28 cellular contexts compared by ENCODE assay signal in the genomic region with DNA sequence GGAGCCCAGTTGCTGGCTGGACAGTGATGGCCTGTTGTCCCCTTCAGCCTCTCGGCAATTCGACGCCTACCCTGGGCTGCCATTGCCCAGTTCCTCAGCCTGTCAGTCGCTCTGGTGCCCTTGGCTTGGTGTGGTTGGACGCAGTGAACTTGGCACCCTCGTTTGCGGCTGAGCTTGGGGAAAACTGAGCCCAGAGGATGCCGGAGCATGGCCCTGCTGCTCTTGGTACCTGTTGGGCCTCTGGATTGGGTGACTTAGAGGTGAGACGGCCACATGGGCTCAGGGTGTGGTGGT. TPM values are rescaled to one million over a fixed set of nuclear protein-coding genes. Genes with fewer than 3 reads are reported as not detected.
A peak's percentile ranks its signal among the peaks of the same experiment; 100 is the strongest.
DNase-seq lines count a peak whose midpoint lies in the region; ATAC-seq, FAIRE-seq and TF ChIP-seq lines count a peak whose summit lies in the region.
"Had no signal": no experiment of that assay in that cellular context is flagged by ENCODE, and none has a peak within 500 bp of the region (broad histone marks: within the 10 kb centered on the region; RNA-seq: fewer than 3 reads in every experiment).

No MANE protein-coding gene starts in this region.

- no peak overlapping the region for H2BK5ac ChIP-seq in H1 (ENCODE audit: low read depth, low read length)

- no peak overlapping the region for H3K9ac ChIP-seq in H1 (replicated peaks in 1 of 4; ENCODE audit: extremely low read depth in 1 of 4, low read depth in 3 of 4, low read length in 3 of 4)

- TF ChIP-seq EP300 in H1 (IDR thresholded peaks at IDR 0.05; ENCODE audit: borderline replicate concordance in 1 of 2, low read depth in 2 of 2, low read length in 2 of 2) = no peak

- no peak overlapping the region for H4K5ac ChIP-seq in H1 (ENCODE audit: insufficient read length, low read depth, low read length)

- TF ChIP-seq POLR2A in H1 (IDR thresholded peaks at IDR 0.05; ENCODE audit: control extremely low read depth in 1 of 2, low read depth in 2 of 2, low read length in 2 of 2) = no peak
- TF ChIP-seq POLR2A in gastrocnemius medialis (IDR thresholded peaks at IDR 0.05) = no peak

- no peak overlapping the region for H3K4me2 ChIP-seq in H1 (ENCODE audit: insufficient read depth in 1 of 2, low read depth in 2 of 2, low read length in 2 of 2)

- H3K56ac ChIP-seq in H1 (replicated peaks; ENCODE audit: insufficient read length, low read depth, low read length) = no peak overlapping the region

- H3K27ac ChIP-seq in RWPE2 (ENCODE audit: poor library complexity, severe bottlenecking) = no peak overlapping the region
- no peak overlapping the region for H3K27ac ChIP-seq in H1 (ENCODE audit: low read depth, low read length)
- H3K27ac ChIP-seq in gastrocnemius medialis = peak overlapping the region in 3 of 4 donors; percentile 5 to 90 (median 88)
- H3K27ac ChIP-seq in small intestine (ENCODE audit: low read depth in 1 of 2, low read length in 1 of 2) = no peak overlapping the region
- H3K27ac ChIP-seq: adrenal gland, brain microvascular endothelial cell, vagina had no signal

- peaks cover 40% of the 10 kb centered on the region for H3K79me1 ChIP-seq in H1 (ENCODE audit: low read depth, low read length)

- H3K9me3 ChIP-seq in RWPE2 (ENCODE audit: severe bottlenecking) (no peaks in the 10 kb centered on the region), H1 (ENCODE audit: insufficient read depth in 2 of 2, low read depth in 1 of 2, low read length in 1 of 2) (no peaks in the 10 kb centered on the region), mucosa of descending colon (no peaks in the 10 kb centered on the region), gastrocnemius medialis (no peaks in the 10 kb centered on the region), small intestine (ENCODE audit: control insufficient read depth, low read depth) (no peaks in the 10 kb centered on the region)
- H3K9me3 ChIP-seq: adrenal gland, HAP-1, vagina had no signal

- WGBS in H1 (ENCODE audit: extremely low coverage in 1 of 2, insufficient coverage in 1 of 2, insufficient read length in 1 of 2, insufficient replicate concordance in 2 of 2, low coverage in 1 of 2, low lambda C conversion rate in 2 of 2, missing lambda C conversion rate in 1 of 2), 2 experiments = 81% methylated on average over 9 of the region's 9 CpGs; no CpG with 5 or more reads in 1 of the 2 experiments
- 82 to 91% (median 84%) methylated on average over 9 of the region's 9 CpGs for WGBS in small intestine, 3 donors

- no peak overlapping the region for H2BK120ac ChIP-seq in H1 (replicated peaks; ENCODE audit: low read depth, low read length)

- no peak for ATAC-seq in RWPE2 (ENCODE audit: low read depth)
- no peak for ATAC-seq in mucosa of descending colon
- no peak for ATAC-seq in gastrocnemius medialis
- ATAC-seq in GM21723 (IDR thresholded peaks at IDR 0.05; ENCODE audit: unreplicated experiment) = no peak
- ATAC-seq in GM21390 (IDR thresholded peaks at IDR 0.05; ENCODE audit: unreplicated experiment) = no peak
- ATAC-seq: activated CD4-positive, alpha-beta T cell treated with anti-CD3 and anti-CD28 coated beads for 36 hours; activated CD8-positive, alpha-beta T cell treated with anti-CD3 and anti-CD28 coated beads for 36 hours; left lobe of liver; stimulated activated naive CD8-positive, alpha-beta T cell treated with anti-CD3 and anti-CD28 coated beads, Interleukin-15, amount 100 ng/mL, for 72 hours had no signal

- no peak for TF ChIP-seq CTCF in RWPE2 (IDR thresholded peaks at IDR 0.05; ENCODE audit: poor library complexity, severe bottlenecking)
- TF ChIP-seq CTCF in H1 (IDR thresholded peaks at IDR 0.05; ENCODE audit: control extremely low read depth in 1 of 3, insufficient read depth in 1 of 3, low read depth in 1 of 3, low read length in 3 of 3) = no peak
- no peak for TF ChIP-seq CTCF in mucosa of descending colon (IDR thresholded peaks at IDR 0.05)
- TF ChIP-seq CTCF in gastrocnemius medialis (IDR thresholded peaks at IDR 0.05 in 4 of 5, conservative IDR thresholded peaks at IDR 0.05 in 1 of 5) = no peak

- CTCF ChIA-PET in H1 (lab: Charles Lee; ENCODE audit: partially characterized antibody) = no interaction called here

- H3K23me2 ChIP-seq in H1 (ENCODE audit: low read depth, low read length) = no peaks in the 10 kb centered on the region

- H3K4ac ChIP-seq in H1 (replicated peaks; ENCODE audit: insufficient read length, low read depth, low read length) = no peak overlapping the region

- no peak overlapping the region for H4K8ac ChIP-seq in H1 (ENCODE audit: extremely low read depth, insufficient read depth, low read length)

- H3K4me3 ChIP-seq in RWPE2 (ENCODE audit: severe bottlenecking) (no peak overlapping the region), H1 (ENCODE audit: extremely low read depth in 1 of 4, insufficient read depth in 2 of 4, low read depth in 3 of 4, low read length in 4 of 4) (no peak overlapping the region), mucosa of descending colon (no peak overlapping the region), gastrocnemius medialis (no peak overlapping the region), small intestine (ENCODE audit: low read depth in 1 of 2, low read length in 2 of 2) (no peak overlapping the region)
- H3K4me3 ChIP-seq: adrenal gland, HAP-1, vagina had no signal

- no peak overlapping the region for H2BK20ac ChIP-seq in H1 (ENCODE audit: low read length)

- POLR2A ChIA-PET in H1 (lab: Charles Lee; ENCODE audit: partially characterized antibody) = no interaction called here

- H2BK12ac ChIP-seq in H1 (ENCODE audit: low read depth, low read length) = no peak overlapping the region

- in situ Hi-C loops in gastrocnemius medialis (cut with MboI; ENCODE audit: low sequenced_read_pairs in 4 of 4) = no loop called here

- no peak overlapping the region for H3K18ac ChIP-seq in H1 (ENCODE audit: extremely low read depth, low read length)

- H3K14ac ChIP-seq in H1 (ENCODE audit: insufficient read length) = no peak overlapping the region

- no peak overlapping the region for H2BK15ac ChIP-seq in H1 (ENCODE audit: low read length)

- H4K91ac ChIP-seq in H1 (replicated peaks; ENCODE audit: insufficient read length, low read length) = no peak overlapping the region

- H4K20me1 ChIP-seq in H1 (replicated peaks in 1 of 2; ENCODE audit: control insufficient read depth in 1 of 2, insufficient read depth in 2 of 2, low read length in 2 of 2) = peaks cover 11 to 43% of the 10 kb centered on the region in 2 experiments

- H3K23ac ChIP-seq in H1 (ENCODE audit: insufficient read length) = no peak overlapping the region

- peaks cover 0 to 64% of the 10 kb centered on the region in 2 experiments; a peak in 2 of 4 replicates for H3K79me2 ChIP-seq in H1 (ENCODE audit: control insufficient read depth in 1 of 2, insufficient read depth in 2 of 2, low read length in 2 of 2)

- DNase-seq in RWPE2 (ENCODE audit: low spot score) (peak; percentile 35), H1 (ENCODE audit: low read depth in 1 of 2, low spot score in 2 of 2) (no peak), mucosa of descending colon (peak in 2 of 3 donors; percentile 27 to 33), gastrocnemius medialis (no peak), small intestine (no peak)
- DNase-seq: activated CD4-positive, alpha-beta T cell treated with anti-CD3 and anti-CD28 coated beads for 36 hours; activated CD8-positive, alpha-beta memory T cell treated with anti-CD3 and anti-CD28 coated beads, Interleukin-2, amount 50 U/mL, for 48 hours; activated CD8-positive, alpha-beta T cell treated with anti-CD3 and anti-CD28 coated beads for 36 hours; activated naive CD4-positive, alpha-beta T cell treated with anti-CD3 and anti-CD28 coated beads for 36 hours; adrenal gland; brain microvascular endothelial cell; NCI-H1417 treated with DMSO at 0.1 percent for 48 hours; NCI-H2081; nucleus accumbens; SIG-M5; stimulated activated CD4-positive, alpha-beta T cell treated with anti-CD3 and anti-CD28 coated beads, Interleukin-2, amount 100 ng/mL, for 24 hours; stimulated activated naive CD8-positive, alpha-beta T cell treated with anti-CD3 and anti-CD28 coated beads, Interleukin-15, amount 100 ng/mL, for 72 hours had no signal

- H2AK5ac ChIP-seq in H1 (ENCODE audit: low read depth, low read length) = 0 out of 2 replicates have a peak overlapping the region, but pooled peaks have one; percentile 48

- no peak overlapping the region for H2AFZ ChIP-seq in H1 (ENCODE audit: low read length)

- H3K27me3 ChIP-seq in RWPE2 (ENCODE audit: insufficient read depth, poor library complexity, severe bottlenecking) = no peaks in the 10 kb centered on the region
- H3K27me3 ChIP-seq in H1 (replicated peaks in 1 of 4; ENCODE audit: control insufficient read depth in 3 of 4, extremely low read depth in 1 of 4, insufficient read depth in 3 of 4, low read length in 3 of 4) = no peaks in the 10 kb centered on the region
- no peaks in the 10 kb centered on the region for H3K27me3 ChIP-seq in gastrocnemius medialis
- no peaks in the 10 kb centered on the region for H3K27me3 ChIP-seq in small intestine (ENCODE audit: control insufficient read depth in 2 of 2, insufficient read depth in 2 of 2, low read length in 2 of 2)
- H3K27me3 ChIP-seq: adrenal gland, vagina had no signal

- H3K4me1 ChIP-seq in RWPE2 (ENCODE audit: insufficient read depth, poor library complexity, severe bottlenecking) (no peaks in the 10 kb centered on the region), H1 (replicated peaks in 1 of 4; ENCODE audit: control insufficient read depth in 3 of 4, insufficient read depth in 4 of 4, low read length in 3 of 4) (peaks cover 0 to 7% (median 3%) of the 10 kb centered on the region in 4 experiments; a peak in 3 of 7 replicates), mucosa of descending colon (ENCODE audit: low read depth) (peaks cover 47% of the 10 kb centered on the region), gastrocnemius medialis (peaks cover 31 to 48% of the 10 kb centered on the region in 2 donors), small intestine (ENCODE audit: control insufficient read depth in 2 of 2, insufficient read depth in 1 of 2, low read depth in 1 of 2, low read length in 1 of 2) (peaks cover 0 to 4% of the 10 kb centered on the region in 2 donors)
- H3K4me1 ChIP-seq: HAP-1 had no signal

- no peak for FAIRE-seq in H1 (lab: Jason Lieb, UNC)
- FAIRE-seq in small intestine (lab: Jason Lieb, UNC) = no peak
- FAIRE-seq: colon, endothelial cell of umbilical vein, GM12891 had no signal

- H3K36me3 ChIP-seq in RWPE2 (ENCODE audit: low read depth) (no peaks in the 10 kb centered on the region), H1 (ENCODE audit: control insufficient read depth in 2 of 4, insufficient read depth in 4 of 4, low read length in 3 of 4) (no peaks in the 10 kb centered on the region), mucosa of descending colon (ENCODE audit: low read depth) (no peaks in the 10 kb centered on the region), gastrocnemius medialis (no peaks in the 10 kb centered on the region), small intestine (ENCODE audit: control insufficient read depth in 2 of 2, insufficient read depth in 2 of 2, low read length in 2 of 2) (no peaks in the 10 kb centered on the region)
- H3K36me3 ChIP-seq: adrenal gland, brain microvascular endothelial cell, HAP-1, vagina had no signal

- intact Hi-C loops in mucosa of descending colon (cut with DNase I, micrococcal nuclease) (no loop called here), gastrocnemius medialis (cut with DNase I; ENCODE audit: low total_unique reads) (no loop called here)

- no peak for TF ChIP-seq RAD21 in H1 (IDR thresholded peaks at IDR 0.05 in 1 of 2, conservative IDR thresholded peaks at IDR 0.05 in 1 of 2; ENCODE audit: low read depth in 2 of 2, low read length in 2 of 2)

RNA-seq across cellular contexts. Expression of a gene that starts 16.5 kb away (rescaled TPM):
- 87.2 and 89.2 TPM in 2 replicates for total RNA-seq in H1 (2021; fragmentation: NEBNext Ultra II Directional; extraction: Animal tissue kit (Norgen Biotek cat#: 25700))
- polyA plus RNA-seq in H1 (2011; rRNA removed) = 12.0 and 20.6 TPM in 2 replicates
- polyA plus RNA-seq in H1 (2011; cell fraction: cytosol; rRNA removed) = 11.5 TPM
- polyA plus RNA-seq in H1 (2011; cell fraction: nucleus; rRNA removed) = 51.7 TPM
- polyA plus RNA-seq in H1 (2012, experiment 1 of 2) = 69.6 to 91.7 TPM (median 76.7 TPM) in 4 replicates
- polyA plus RNA-seq in H1 (2012, experiment 2 of 2) = 42.2 TPM
- polyA plus RNA-seq in H1 (2013, experiment 1 of 2) = 48.8 TPM
- 43.7 TPM for polyA plus RNA-seq in H1 (2013, experiment 2 of 2)
- polyA minus RNA-seq in H1 (2011; rRNA and poly(A)+ RNA removed) = 22.2 and 25.3 TPM in 2 replicates
- 43.6 TPM for polyA minus RNA-seq in H1 (2011; cell fraction: cytosol; rRNA and poly(A)+ RNA removed)
- polyA minus RNA-seq in H1 (2011; cell fraction: nucleus; rRNA and poly(A)+ RNA removed) = 37.6 TPM
- 100 to 1,000 TPM; 175 to 276 (median 201) TPM for total RNA-seq in mucosa of descending colon
- total RNA-seq in gastrocnemius medialis = 10 to 100 TPM; 11.3 to 43.0 (median 24.7) TPM
- 10 to 100 TPM; 13.8 to 48.4 (median 19.2) TPM for polyA plus RNA-seq in small intestine
- total RNA-seq: endothelial cell of umbilical vein, fibroblast of lung had no signal
- polyA plus RNA-seq: AG04450, BJ, endothelial cell of umbilical vein, fibroblast of lung had no signal

Comparison
In these comparisons a context has a peak if more than half of its experiments do, and no peak if none do; other contexts are left out.
1. DNase-seq: peak in RWPE2 (single experiment) and mucosa of descending colon (2 of 3); none in H1 (0 of 2), gastrocnemius medialis (0 of 2) and small intestine (single experiment).
2. H3K27ac ChIP-seq: peak in gastrocnemius medialis (3 of 4); none in RWPE2 (single experiment), H1 (single experiment) and small intestine (0 of 2).